Comparison of ENCODE assay signal across 19 cellular contexts in the genomic region with DNA sequence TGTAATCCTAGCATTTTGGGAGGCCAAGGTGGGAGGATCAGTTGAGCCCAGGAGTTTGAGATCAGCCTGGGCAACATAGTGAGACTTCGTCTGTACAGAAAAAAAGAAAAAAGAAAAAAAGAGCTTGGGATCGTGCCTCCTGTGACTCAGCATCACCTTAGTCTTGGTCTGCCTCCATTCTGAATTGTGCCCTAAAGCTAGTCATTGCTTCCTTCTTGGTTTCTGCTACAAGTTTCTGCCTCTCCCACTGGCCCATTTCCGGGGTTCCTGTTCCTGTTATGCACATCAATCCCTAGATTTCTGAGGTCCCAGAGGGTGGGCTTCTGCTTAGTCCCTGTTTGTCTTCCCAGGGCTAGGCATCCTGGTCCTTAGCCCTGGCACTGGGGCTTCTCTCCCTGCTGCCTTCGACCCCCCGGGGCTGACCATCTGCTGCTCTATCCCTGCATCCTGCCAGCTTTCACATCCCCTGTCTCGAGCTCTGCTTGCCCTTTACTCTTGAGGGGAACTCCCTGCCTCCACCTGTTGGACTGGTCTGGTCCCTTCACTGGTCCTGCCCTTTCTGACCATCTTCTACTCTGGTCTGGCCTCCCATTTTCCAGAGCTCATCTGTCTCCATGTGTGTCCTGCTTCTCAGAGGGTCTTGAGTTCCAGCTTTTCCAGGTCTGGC.
"Had no signal": no experiment of that assay in that cellular context is flagged by ENCODE, and none has a peak within 500 bp of the region (broad histone marks: within the 10 kb centered on the region; RNA-seq: fewer than 3 reads in every experiment).

No MANE protein-coding gene starts in this region.

- H3K4me1 Mint-ChIP-seq: nephron; stimulated activated effector memory CD8-positive, alpha-beta T cell treated with anti-CD3 and anti-CD28 coated beads, Interleukin-12 subunit alpha, Interleukin-12 subunit beta, amount 100 ng/mL, for 72 hours had no signal

- ATAC-seq: activated CD8-positive, alpha-beta T cell treated with anti-CD3 and anti-CD28 coated beads for 36 hours; activated T-cell treated with anti-CD3 and anti-CD28 coated beads, Interleukin-2, amount 50 U/mL, for 72 hours; stimulated activated effector memory CD8-positive, alpha-beta T cell treated with anti-CD3 and anti-CD28 coated beads, Interleukin-12 subunit alpha, Interleukin-12 subunit beta, amount 100 ng/mL, for 72 hours had no signal

- H3K4me3 ChIP-seq: colonic mucosa, tibial artery, uterus had no signal

- H3K27ac Mint-ChIP-seq: activated B cell treated with CpG ODN at 0.5 μM for 24 hours; activated CD8-positive, alpha-beta T cell treated with anti-CD3 and anti-CD28 coated beads for 36 hours; activated naive CD8-positive, alpha-beta T cell; activated T-cell treated with anti-CD3 and anti-CD28 coated beads, Interleukin-2, amount 50 U/mL, for 72 hours; nephron; stimulated activated effector memory CD8-positive, alpha-beta T cell treated with anti-CD3 and anti-CD28 coated beads, Interleukin-12 subunit alpha, Interleukin-12 subunit beta, amount 100 ng/mL, for 72 hours had no signal

- H3K36me3 Mint-ChIP-seq: activated naive CD8-positive, alpha-beta T cell; stimulated activated effector memory CD8-positive, alpha-beta T cell treated with anti-CD3 and anti-CD28 coated beads, Interleukin-12 subunit alpha, Interleukin-12 subunit beta, amount 100 ng/mL, for 72 hours had no signal

- DNase-seq: activated B cell treated with CpG ODN at 0.5 μM for 24 hours; activated CD4-positive, alpha-beta T cell treated with anti-CD3 and anti-CD28 coated beads for 48 hours; activated CD8-positive, alpha-beta memory T cell treated with anti-CD3 and anti-CD28 coated beads, Interleukin-2, amount 50 U/mL, for 4 hours; activated CD8-positive, alpha-beta T cell treated with anti-CD3 and anti-CD28 coated beads for 36 hours; activated gamma-delta T cell treated with Interleukin-2 at 50 U/mL for 16 hours; activated T-cell treated with anti-CD3 and anti-CD28 coated beads, Interleukin-2, amount 50 U/mL, for 72 hours; amniotic stem cell; central memory CD4-positive, alpha-beta T cell; colonic mucosa; head of caudate nucleus; nucleus accumbens; retina; tibial artery; uterus had no signal

- H3K9me3 Mint-ChIP-seq: stimulated activated effector memory CD8-positive, alpha-beta T cell treated with anti-CD3 and anti-CD28 coated beads, Interleukin-12 subunit alpha, Interleukin-12 subunit beta, amount 100 ng/mL, for 72 hours had no signal

- H3K4me3 Mint-ChIP-seq: activated B cell treated with CpG ODN at 0.5 μM for 24 hours; activated CD8-positive, alpha-beta T cell treated with anti-CD3 and anti-CD28 coated beads for 36 hours; activated naive CD8-positive, alpha-beta T cell; activated T-cell treated with anti-CD3 and anti-CD28 coated beads, Interleukin-2, amount 50 U/mL, for 72 hours; nephron; stimulated activated effector memory CD8-positive, alpha-beta T cell treated with anti-CD3 and anti-CD28 coated beads, Interleukin-12 subunit alpha, Interleukin-12 subunit beta, amount 100 ng/mL, for 72 hours had no signal

- H3K9me3 ChIP-seq: colonic mucosa, uterus had no signal

- H3K4me1 ChIP-seq: colonic mucosa, tibial artery had no signal

- H3K27me3 ChIP-seq: colonic mucosa, tibial artery, uterus had no signal

- H3K36me3 ChIP-seq: colonic mucosa, tibial artery, uterus had no signal

- H3K27me3 Mint-ChIP-seq: activated B cell treated with CpG ODN at 0.5 μM for 24 hours had no signal

- H3K27ac ChIP-seq: colonic mucosa, tibial artery had no signal

- FAIRE-seq: endothelial cell of umbilical vein, frontal cortex had no signal
